Comparison of ENCODE assay signal across 1 cellular context in genomic region chr19:12681074-12681987, GRCh38.
TF ChIP-seq lines count a peak whose summit lies in the region.

Gene DHPS, minus strand, starts transcription at chr19:12681880. Its CDS starts 114 bp downstream, at chr19:12681766.

TF ChIP-seq in H1, 55 proteins besides CTCF, POLR2A, EP300 and RAD21 (continued from another document):
- TF ChIP-seq JUND (IDR thresholded peaks at IDR 0.05; ENCODE audit: low read length) (peak; percentile 57; the same call in 1 of the 2 replicates), ATF3 (IDR thresholded peaks at IDR 0.05; ENCODE audit: insufficient read depth, low read depth, low read length) (peak; percentile 60; the same call in 1 of the 2 replicates), PHF8 (conservative IDR thresholded peaks at IDR 0.05; ENCODE audit: low read depth, low read length) (peak; percentile 96), TAF7 (optimal IDR thresholded peaks at IDR 0.05; ENCODE audit: borderline replicate concordance, low read depth, low read length) (peak; percentile 85), TAF1 (IDR thresholded peaks at IDR 0.05; ENCODE audit: low read depth, low read length) (peak; percentile 87), YY1 (IDR thresholded peaks at IDR 0.05; ENCODE audit: low read depth, low read length) (peak; percentile 98), KDM1A (IDR thresholded peaks at IDR 0.05; ENCODE audit: borderline replicate concordance, low read length) (no peak), CBX5 (IDR thresholded peaks at IDR 0.05; ENCODE audit: low read depth, low read length) (no peak), BCL11A (IDR thresholded peaks at IDR 0.05; ENCODE audit: low read depth in 2 of 2, low read length in 2 of 2) (no peak), GABPA (IDR thresholded peaks at IDR 0.05; ENCODE audit: borderline replicate concordance, insufficient read depth, low read length) (peak; percentile 87), ATF2 (IDR thresholded peaks at IDR 0.05; ENCODE audit: low read length) (no peak), RXRA (IDR thresholded peaks at IDR 0.05; ENCODE audit: insufficient read depth, low read depth, low read length) (no peak), TBP (IDR thresholded peaks at IDR 0.05; ENCODE audit: low read depth, low read length) (peak; percentile 80), CREB1 (IDR thresholded peaks at IDR 0.05) (peak; percentile 9; the same call in 1 of the 2 replicates), MAX (IDR thresholded peaks at IDR 0.05) (peak; percentile 79), CTBP2 (IDR thresholded peaks at IDR 0.05; ENCODE audit: borderline replicate concordance, insufficient read depth, insufficient read length, low read length) (no peak), BACH1 (IDR thresholded peaks at IDR 0.05; ENCODE audit: low read length) (no peak), GTF2F1 (IDR thresholded peaks at IDR 0.05; ENCODE audit: borderline replicate concordance, low read depth, low read length) (peak; percentile 46; the same call in 1 of the 2 replicates), CEBPB (IDR thresholded peaks at IDR 0.05; ENCODE audit: low read depth, low read length) (peak; percentile 99), RBBP5 (IDR thresholded peaks at IDR 0.05; ENCODE audit: borderline replicate concordance, low read depth, low read length) (peak; percentile 71), BRCA1 (IDR thresholded peaks at IDR 0.05; ENCODE audit: low read depth, low read length) (peak; percentile 28), FOSL1 (IDR thresholded peaks at IDR 0.05; ENCODE audit: insufficient read depth, low read depth, low read length) (no peak)
TF ChIP-seq in H1: peak in this region for 22.
